Comparison of ENCODE assay signal across 29 cellular contexts in the genomic region with DNA sequence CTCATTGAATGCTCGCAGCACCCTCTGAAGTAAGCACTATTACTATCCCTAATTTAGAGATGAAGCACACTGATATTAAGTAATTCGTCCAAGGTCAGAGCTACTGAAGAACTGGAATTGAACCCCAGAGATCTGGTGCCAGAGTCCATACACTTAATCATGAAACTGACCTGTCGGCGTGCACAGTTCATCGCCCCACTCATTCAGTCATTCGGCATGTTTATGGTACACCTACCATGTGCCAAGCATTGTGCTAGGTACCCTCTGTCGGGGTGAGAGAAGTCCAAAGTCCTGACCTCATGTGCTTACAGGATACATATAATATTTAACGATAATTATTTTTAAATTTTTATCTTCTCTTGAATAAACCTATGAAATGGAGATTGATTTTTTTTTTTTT. TPM values are rescaled to one million over a fixed set of nuclear protein-coding genes. Genes with fewer than 3 reads are reported as not detected.
"Had no signal": no experiment of that assay in that cellular context is flagged by ENCODE, and none has a peak within 500 bp of the region (broad histone marks: within the 10 kb centered on the region; RNA-seq: fewer than 3 reads in every experiment).

No MANE protein-coding gene starts in this region.

- H3K9me3 Mint-ChIP-seq: activated B cell treated with CpG ODN at 0.5 μM for 24 hours; activated CD4-positive, alpha-beta memory T cell treated with anti-CD3 and anti-CD28 coated beads for 36 hours; activated naive CD4-positive, alpha-beta T cell treated with anti-CD3 and anti-CD28 coated beads for 36 hours; activated naive CD4-positive, alpha-beta T cell treated with anti-CD3 and anti-CD28 coated beads, Interleukin-2, amount 50 U/mL, for 72 hours; activated T-cell treated with anti-CD3 and anti-CD28 coated beads, Interleukin-2, amount 50 U/mL, for 4 hours; activated T-helper 1 cell treated with anti-CD3 and anti-CD28 coated beads, Interleukin-12 subunit alpha, Interleukin-12 subunit beta, Interleukin-2, Interleukin-4 antibody, amounts not matched to agents 30 ng/mL and 10 ng/mL and 1 ng/mL, durations not matched to agents 14 hours and 24 hours and 36 hours; brain; T-helper 1 cell treated with Interleukin-12 subunit alpha and Interleukin-12 subunit beta and Interleukin-4 antibody, amounts not matched to agents 30 μg/mL and 1 μg/mL, for 36 hours; T-helper 2 cell treated with Interferon-gamma antibody and Interleukin-4, amounts not matched to agents 5 μg/mL and 100 μg/mL, for 36 hours had no signal

- H3K27me3 Mint-ChIP-seq: activated B cell treated with CpG ODN at 0.5 μM for 24 hours; activated CD4-positive, alpha-beta memory T cell treated with anti-CD3 and anti-CD28 coated beads for 36 hours had no signal

- H3K27ac Mint-ChIP-seq: activated B cell treated with CpG ODN at 0.5 μM for 24 hours; activated CD4-positive, alpha-beta memory T cell treated with anti-CD3 and anti-CD28 coated beads for 36 hours; activated naive CD4-positive, alpha-beta T cell treated with anti-CD3 and anti-CD28 coated beads for 36 hours; activated T-helper 1 cell treated with anti-CD3 and anti-CD28 coated beads, Interleukin-12 subunit alpha, Interleukin-12 subunit beta, Interleukin-2, Interleukin-4 antibody, amounts not matched to agents 30 ng/mL and 10 ng/mL and 1 ng/mL, durations not matched to agents 14 hours and 24 hours and 36 hours; T-helper 1 cell treated with Interleukin-12 subunit alpha and Interleukin-12 subunit beta and Interleukin-4 antibody, amounts not matched to agents 30 μg/mL and 1 μg/mL, for 36 hours; T-helper 2 cell treated with Interferon-gamma antibody and Interleukin-4, amounts not matched to agents 5 μg/mL and 100 μg/mL, for 36 hours had no signal

- ATAC-seq: activated naive CD4-positive, alpha-beta T cell treated with anti-CD3 and anti-CD28 coated beads, Interleukin-2, amount 50 U/mL, for 72 hours; activated T-cell treated with anti-CD3 and anti-CD28 coated beads, Interleukin-2, amount 50 U/mL, for 4 hours; Panc1 had no signal

- H3K4me3 Mint-ChIP-seq: activated B cell treated with CpG ODN at 0.5 μM for 24 hours; activated CD4-positive, alpha-beta memory T cell treated with anti-CD3 and anti-CD28 coated beads for 36 hours; activated naive CD4-positive, alpha-beta T cell treated with anti-CD3 and anti-CD28 coated beads for 36 hours; activated T-cell treated with anti-CD3 and anti-CD28 coated beads, Interleukin-2, amount 50 U/mL, for 4 hours; activated T-helper 1 cell treated with anti-CD3 and anti-CD28 coated beads, Interleukin-12 subunit alpha, Interleukin-12 subunit beta, Interleukin-2, Interleukin-4 antibody, amounts not matched to agents 30 ng/mL and 10 ng/mL and 1 ng/mL, durations not matched to agents 14 hours and 24 hours and 36 hours; brain; T-helper 1 cell treated with Interleukin-12 subunit alpha and Interleukin-12 subunit beta and Interleukin-4 antibody, amounts not matched to agents 30 μg/mL and 1 μg/mL, for 36 hours; T-helper 2 cell treated with Interferon-gamma antibody and Interleukin-4, amounts not matched to agents 5 μg/mL and 100 μg/mL, for 36 hours had no signal

- DNase-seq: activated B cell treated with CpG ODN at 0.5 μM for 24 hours; activated CD4-positive, alpha-beta memory T cell treated with anti-CD3 and anti-CD28 coated beads for 36 hours; activated CD4-positive, alpha-beta T cell treated with anti-CD3 and anti-CD28 coated beads for 4 hours; activated CD4-positive, alpha-beta T cell treated with anti-CD3 and anti-CD28 coated beads, Interleukin-2, amount 50 U/mL, for 1 hour; activated CD4-positive, CD25-positive, alpha-beta regulatory T cell treated with anti-CD3 and anti-CD28 coated beads, Interleukin-2, amount 50 U/mL, for 72 hours; activated CD8-positive, alpha-beta memory T cell treated with anti-CD3 and anti-CD28 coated beads, Interleukin-2, amount 50 U/mL, for 4 hours; activated gamma-delta T cell treated with Interleukin-2 at 50 U/mL for 16 hours; activated naive CD4-positive, alpha-beta T cell treated with anti-CD3 and anti-CD28 coated beads for 36 hours; activated T-cell treated with anti-CD3 and anti-CD28 coated beads for 4 hours; activated T-cell treated with anti-CD3 and anti-CD28 coated beads, Interleukin-2, amount 50 U/mL, for 4 hours; Kasumi-1; KG1; MM.1S; MV-4-11; NCI-H1092; NCI-H1436 treated with DMSO at 0.1 percent for 48 hours; NCI-H1694 treated with DMSO at 0.1 percent for 48 hours; NCI-H2029; NCI-H345; NCI-H524 treated with DMSO at 0.1 percent for 48 hours; RPMI8226; SIG-M5 had no signal

RNA-seq across cellular contexts. Expression of a gene that starts 25.2 kb away (rescaled TPM):
- total RNA-seq: SK-MEL-5 had no signal
